Comparison of ENCODE assay signal across 7 cellular contexts in the genomic region with DNA sequence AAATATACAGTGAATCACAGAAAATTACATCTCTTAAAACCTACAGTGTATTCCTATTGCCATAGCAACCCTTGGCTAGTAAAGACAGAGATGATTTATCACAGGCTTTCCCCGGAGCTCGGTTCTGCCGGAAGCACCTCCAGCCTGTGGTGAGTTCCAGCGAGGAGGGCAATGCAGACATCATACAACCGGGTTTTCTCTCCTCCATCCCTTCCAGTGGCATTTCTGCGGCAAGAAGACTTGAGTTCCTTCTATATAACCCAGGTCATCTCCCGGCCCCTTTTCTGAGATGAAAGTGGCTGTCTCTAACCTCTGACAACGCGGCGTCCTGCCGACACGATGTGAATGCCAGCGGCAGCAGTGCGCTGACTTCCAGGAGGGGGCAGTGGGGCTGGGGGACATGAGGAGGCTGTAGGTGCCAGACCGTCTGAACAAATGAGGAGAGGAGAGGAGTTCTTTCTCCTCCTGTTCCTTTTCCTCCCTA.
DNase-seq lines count a peak whose midpoint lies in the region; ATAC-seq and TF ChIP-seq lines count a peak whose summit lies in the region.

No MANE protein-coding gene starts in this region.

- intact Hi-C loops in transverse colon (cut with DNase I; ENCODE audit: low total_unique reads), result no loop called here

- no peak overlapping the region for H3K27ac ChIP-seq in transverse colon

- no peak for TF ChIP-seq CTCF in transverse colon (IDR thresholded peaks at IDR 0.05)

- no peaks in the 10 kb centered on the region for H3K36me3 ChIP-seq in transverse colon

- no peak for TF ChIP-seq POLR2A in transverse colon (IDR thresholded peaks at IDR 0.05)

- DNase-seq in NCI-H526 (lab: John Stamatoyannopoulos, UW) (peak; percentile 29 to 65), activated T-cell treated with anti-CD3 and anti-CD28 coated beads for 48 hours (ENCODE audit: low read depth) (peak; percentile 39), fibroblast of gingiva (ENCODE audit: low read depth) (peak; percentile 66), non-pigmented ciliary epithelial cell (ENCODE audit: low read depth) (peak; percentile 63), transverse colon (peak; percentile 17), NCI-H2196 (lab: John Stamatoyannopoulos, UW; ENCODE audit: unreplicated experiment) (no peak)

- ATAC-seq in GM18909 (IDR thresholded peaks at IDR 0.05; ENCODE audit: poor library complexity, unreplicated experiment), result peak; percentile 40

- H3K27me3 ChIP-seq in transverse colon, result peaks cover 19% of the 10 kb centered on the region

- H3K4me1 ChIP-seq in transverse colon, result peaks cover 0 to 10% (median 4%) of the 10 kb centered on the region in 4 donors

- 3 to 10% methylated on average over 11 to 15 of the region's 15 CpGs for WGBS in transverse colon (ENCODE audit: low coverage in 1 of 2), 2 donors

- in situ Hi-C loops in transverse colon (cut with MboI; ENCODE audit: low pct_ligation_motif_present in 1 of 4, low pct_unique_long_range_greater_than_20kb in 1 of 4, low sequenced_read_pairs in 3 of 4), result loop anchor here in 3 of 4 donors (25.0 kb wide), 3 partner anchors 666 to 891 kb away; no protein-coding TSS in a partner anchor

- H3K4me3 ChIP-seq in transverse colon, result peak overlapping the region in 1 of 4 donors; percentile 15

- no peak for TF ChIP-seq EP300 in transverse colon (IDR thresholded peaks at IDR 0.05; ENCODE audit: low read depth)

- H3K9me3 ChIP-seq in transverse colon, result no peaks in the 10 kb centered on the region
